8 cellular contexts compared by ENCODE assay signal in genomic region chr19:21358768-21359451, GRCh38. TPM values are rescaled to one million over a fixed set of nuclear protein-coding genes. Genes with fewer than 3 reads are reported as not detected.
DNase-seq lines count a peak whose midpoint lies in the region; ATAC-seq and TF ChIP-seq lines count a peak whose summit lies in the region.

TSS of gene ZNF738 (plus strand) at chr19:21359000. CDS start at chr19:21359141, 141 bp downstream.

- H3K27me3 Mint-ChIP-seq in activated CD8-positive, alpha-beta T cell treated with anti-CD3 and anti-CD28 coated beads, Interleukin-2, amount 10 ng/mL, durations not matched to agents 7 days and 5 days (ENCODE audit: low read depth): no peaks in the 10 kb centered on the region

- H4K20me1 ChIP-seq in BLaER1: no peaks in the 10 kb centered on the region

- peak within 1 kb of the TSS; percentile 96 for H3K4me3 ChIP-seq in BLaER1
- peak within 1 kb of the TSS; percentile 75 for H3K4me3 ChIP-seq in lung

- H3K4me2 ChIP-seq in BLaER1: peak within 1 kb of the TSS; percentile 66

- ATAC-seq in HG03457 (IDR thresholded peaks at IDR 0.05; ENCODE audit: unreplicated experiment): peak; percentile 86
- peak; percentile 98 for ATAC-seq in activated CD8-positive, alpha-beta T cell treated with anti-CD3 and anti-CD28 coated beads, Interleukin-2, amount 10 ng/mL, durations not matched to agents 7 days and 5 days
- peak; percentile 94 for ATAC-seq in lung (ENCODE audit: insufficient read depth, low FRiP score)

- no peak for TF ChIP-seq CTCF in lung (IDR thresholded peaks at IDR 0.05; ENCODE audit: control extremely low read depth, extremely low read depth)

- DNase-seq in GM19240 (ENCODE audit: insufficient read length, low spot score) (peak; percentile 73), NCI-H69 (lab: John Stamatoyannopoulos, UW) (peak; percentile 97), lung (ENCODE audit: low spot score) (peak; percentile 92)
- DNase-seq in activated CD8-positive, alpha-beta T cell treated with anti-CD3 and anti-CD28 coated beads, Interleukin-2, amount 10 ng/mL, durations not matched to agents 7 days and 5 days: peak; percentile 93
- peak; percentile 77 for DNase-seq in effector CD8-positive, alpha-beta T cell (lab: John Stamatoyannopoulos, UW)
- DNase-seq in stimulated activated CD4-positive, alpha-beta T cell treated with anti-CD3 and anti-CD28 coated beads, TNF-alpha, amount 100 ng/mL, for 24 hours (ENCODE audit: low read depth in 3 of 3): peak; percentile 66 to 81 (median 76)

- CTCF ChIA-PET in activated CD8-positive, alpha-beta T cell treated with anti-CD3 and anti-CD28 coated beads, Interleukin-2, amount 10 ng/mL, durations not matched to agents 7 days and 5 days (lab: Charles Lee): interaction anchor here (0.8 kb wide), 1 partner anchor 30 kb away, joined by 3 read pairs; the partner anchor contains the start of gene ZNF708

- peaks cover 38% of the 10 kb centered on the region for H3K36me3 ChIP-seq in BLaER1
- H3K36me3 ChIP-seq in lung (ENCODE audit: control insufficient read depth in 2 of 2, insufficient read depth in 2 of 2, low read length in 2 of 2): peaks cover 2 to 3% of the 10 kb centered on the region in 2 donors

- peak within 1 kb of the TSS; percentile 97 for H3K27ac ChIP-seq in BLaER1
- H3K27ac ChIP-seq in lung (ENCODE audit: low read depth in 1 of 2, low read length in 1 of 2): peak within 1 kb of the TSS; percentile 75 to 91

- peaks cover 6% of the 10 kb centered on the region; the same call in 1 of the 2 replicates for H3K4me1 ChIP-seq in BLaER1
- no peaks in the 10 kb centered on the region for H3K4me1 ChIP-seq in lung (ENCODE audit: control insufficient read depth in 2 of 2, insufficient read depth in 2 of 2, low read length in 2 of 2)

- peaks cover 15% of the 10 kb centered on the region for H3K4me1 Mint-ChIP-seq in activated CD8-positive, alpha-beta T cell treated with anti-CD3 and anti-CD28 coated beads, Interleukin-2, amount 10 ng/mL, durations not matched to agents 7 days and 5 days (ENCODE audit: low read depth)

- H3K9me3 Mint-ChIP-seq in activated CD8-positive, alpha-beta T cell treated with anti-CD3 and anti-CD28 coated beads, Interleukin-2, amount 10 ng/mL, durations not matched to agents 7 days and 5 days (ENCODE audit: insufficient read depth): peaks cover 21% of the 10 kb centered on the region

- no peaks in the 10 kb centered on the region for H3K27me3 ChIP-seq in BLaER1
- H3K27me3 ChIP-seq in lung (ENCODE audit: control insufficient read depth, insufficient read depth): no peaks in the 10 kb centered on the region

- peak within 1 kb of the TSS; percentile 100 for H3K4me3 Mint-ChIP-seq in activated CD8-positive, alpha-beta T cell treated with anti-CD3 and anti-CD28 coated beads, Interleukin-2, amount 10 ng/mL, durations not matched to agents 7 days and 5 days

- peaks cover 47% of the 10 kb centered on the region for H3K9me3 ChIP-seq in BLaER1
- peaks cover 0 to 2% of the 10 kb centered on the region in 2 donors for H3K9me3 ChIP-seq in lung (ENCODE audit: control insufficient read depth in 2 of 2, insufficient read depth in 1 of 2, low read length in 1 of 2)

- WGBS in lung, 2 donors: 0 to 1% methylated on average over 36 of the region's 36 CpGs

- POLR2A ChIA-PET in activated CD8-positive, alpha-beta T cell treated with anti-CD3 and anti-CD28 coated beads, Interleukin-2, amount 10 ng/mL, durations not matched to agents 7 days and 5 days (lab: Charles Lee): interaction anchor here (0.6 to 3.1 kb wide), 10 partner anchors 30 to 583 kb away, joined by 3 to 39 read pairs (median 4); partner anchors contain the start of genes ZNF100, ZNF429, ZNF43 and ZNF431

- H3K27ac Mint-ChIP-seq in activated CD8-positive, alpha-beta T cell treated with anti-CD3 and anti-CD28 coated beads, Interleukin-2, amount 10 ng/mL, durations not matched to agents 7 days and 5 days: peak within 1 kb of the TSS; percentile 99

- peaks cover 44% of the 10 kb centered on the region for H3K36me3 Mint-ChIP-seq in activated CD8-positive, alpha-beta T cell treated with anti-CD3 and anti-CD28 coated beads, Interleukin-2, amount 10 ng/mL, durations not matched to agents 7 days and 5 days (ENCODE audit: low read depth)

- peak within 1 kb of the TSS; percentile 98 for H3K9ac ChIP-seq in BLaER1

RNA-seq across cellular contexts. Expression of gene ZNF738, which starts in this region (rescaled TPM):
- 10 to 100 TPM; 20.1 to 20.5 TPM for total RNA-seq in activated CD8-positive, alpha-beta T cell treated with anti-CD3 and anti-CD28 coated beads, Interleukin-2, amount 10 ng/mL, durations not matched to agents 7 days and 5 days
- total RNA-seq in lung: 10 to 100 TPM in 1 of 2 donors, 1 to 10 TPM in 1; 7.4 to 14.4 TPM
- polyA plus RNA-seq in lung: 1 to 10 TPM; 2.6 to 6.5 TPM

Comparison
In these comparisons a context has a peak if more than half of its experiments do, and no peak if none do; other contexts are left out.
1. Peak in every context shown above with its lines: DNase-seq, ATAC-seq, H3K4me3 ChIP-seq and H3K27ac ChIP-seq.